29 cellular contexts compared by ENCODE assay signal in genomic region chr11:23704183-23704582, GRCh38.
A peak's percentile ranks its signal among the peaks of the same experiment; 100 is the strongest.
DNase-seq lines count a peak whose midpoint lies in the region; ATAC-seq and TF ChIP-seq lines count a peak whose summit lies in the region.
"Had no signal": no experiment of that assay in that cellular context is flagged by ENCODE, and none has a peak within 500 bp of the region (broad histone marks: within the 10 kb centered on the region; RNA-seq: fewer than 3 reads in every experiment).

No MANE protein-coding gene starts in this region.

- TF ChIP-seq POLR2A in body of pancreas (IDR thresholded peaks at IDR 0.05) = no peak

- TF ChIP-seq CTCF in SK-N-SH (IDR thresholded peaks at IDR 0.05) (no peak), body of pancreas (IDR thresholded peaks at IDR 0.05) (no peak)

- POLR2A ChIA-PET in SK-N-SH (lab: Yijun Ruan, JAX) = no interaction called here

- WGBS in SK-N-SH (ENCODE audit: low lambda C conversion rate) = 4% methylated on average over 1 of the region's 1 CpG
- 73 to 91% methylated on average over 1 of the region's 1 CpG for whole genome bisulfite sequencing in body of pancreas, 2 donors

- no peaks in the 10 kb centered on the region for H4K20me1 ChIP-seq in SK-N-SH (ENCODE audit: insufficient read depth)
- H4K20me1 ChIP-seq: BLaER1; BLaER1 treated with 17β-estradiol and CSF1 and Interleukin-3, amounts not matched to agents 10 nM and 100 nM had no signal

- no peak overlapping the region for H3K4me2 ChIP-seq in SK-N-SH
- H3K4me2 ChIP-seq: A549; BLaER1; BLaER1 treated with 17β-estradiol and CSF1 and Interleukin-3, amounts not matched to agents 10 nM and 100 nM had no signal

- DNase-seq in SK-N-SH = no peak
- DNase-seq in SK-N-DZ (ENCODE audit: low spot score) = peak; percentile 45
- DNase-seq in body of pancreas = no peak
- DNase-seq: 8988T; ACHN; AML-193; BE2C; C1 segment of cervical spinal cord; Caco-2; Calu3; CD4-positive, alpha-beta memory T cell; CD4-positive, alpha-beta T cell; CD4-positive, CD25-positive, alpha-beta regulatory T cell; CD8-positive, alpha-beta memory T cell; CD8-positive, alpha-beta T cell; COR-L47; DMS 273 treated with DMSO at 0.1 percent for 48 hours; DMS153; DMS53; DMS79; DMS79 treated with DMSO at 0.1 percent for 48 hours; DND-41; EL had no signal

- H3K79me2 ChIP-seq in SK-N-SH (ENCODE audit: insufficient read depth) = no peaks in the 10 kb centered on the region

- H3K27ac ChIP-seq in SK-N-SH (ENCODE audit: low read depth in 2 of 2, low read length in 1 of 2) = peak overlapping the region in 1 of 2 experiments; percentile 58; a peak in 2 of 4 replicates
- H3K27ac ChIP-seq in body of pancreas = no peak overlapping the region
- H3K27ac ChIP-seq: 22Rv1; A549; BLaER1; BLaER1 treated with 17β-estradiol and CSF1 and Interleukin-3, amounts not matched to agents 10 nM and 100 nM; C4-2B had no signal

- H3F3A ChIP-seq in SK-N-SH (replicated peaks; ENCODE audit: insufficient read depth) = no peaks in the 10 kb centered on the region

- CTCF ChIA-PET in SK-N-SH (lab: Yijun Ruan, JAX) = no interaction called here

- H3K4me1 ChIP-seq in SK-N-SH (ENCODE audit: control insufficient read depth in 1 of 2, insufficient read depth in 2 of 2, low read depth in 1 of 2, low read length in 1 of 2) (peaks cover 0 to 2% of the 10 kb centered on the region in 2 experiments; a peak in 2 of 4 replicates), body of pancreas (no peaks in the 10 kb centered on the region)
- H3K4me1 ChIP-seq: A549, BE2C, BLaER1, Caco-2 had no signal

- no peak overlapping the region for H2AFZ ChIP-seq in SK-N-SH (ENCODE audit: low read depth)

- TF ChIP-seq RAD21 in SK-N-SH (IDR thresholded peaks at IDR 0.05; ENCODE audit: low read length) = no peak

- peak in 1 of 2 experiments; percentile 59; a peak in 2 of 4 replicates for TF ChIP-seq EP300 in SK-N-SH (IDR thresholded peaks at IDR 0.05; ENCODE audit: borderline replicate concordance in 1 of 2, low read depth in 1 of 2, low read length in 1 of 2)

- H3K27me3 ChIP-seq in SK-N-SH (ENCODE audit: insufficient read depth) = no peaks in the 10 kb centered on the region
- H3K27me3 ChIP-seq in body of pancreas = no peaks in the 10 kb centered on the region
- H3K27me3 ChIP-seq: BE2C; BLaER1; BLaER1 treated with 17β-estradiol and CSF1 and Interleukin-3, amounts not matched to agents 10 nM and 100 nM had no signal

- no peak overlapping the region for H3K9ac ChIP-seq in SK-N-SH
- H3K9ac ChIP-seq: BLaER1; BLaER1 treated with 17β-estradiol and CSF1 and Interleukin-3, amounts not matched to agents 10 nM and 100 nM had no signal

- intact Hi-C loops in body of pancreas (cut with DNase I) = no loop called here

- H3K4me3 ChIP-seq in SK-N-SH (ENCODE audit: low read depth in 2 of 2, low read length in 1 of 2) = no peak overlapping the region
- H3K4me3 ChIP-seq in body of pancreas = no peak overlapping the region
- H3K4me3 ChIP-seq: A549; BLaER1; BLaER1 treated with 17β-estradiol and CSF1 and Interleukin-3, amounts not matched to agents 10 nM and 100 nM had no signal

- H3K9me3 ChIP-seq in SK-N-SH (no peaks in the 10 kb centered on the region), body of pancreas (no peaks in the 10 kb centered on the region)
- H3K9me3 ChIP-seq: A549; BE2C; BLaER1; BLaER1 treated with 17β-estradiol and CSF1 and Interleukin-3, amounts not matched to agents 10 nM and 100 nM; Caco-2 had no signal

- ATAC-seq in SK-N-SH treated with all-trans-retinoic acid at 6 μM for 48 hours = peak; percentile 47; the same call in 1 of the 3 replicates
- no peak for ATAC-seq in body of pancreas
- ATAC-seq: A549; CD8-positive, alpha-beta T cell had no signal

- no peaks in the 10 kb centered on the region for H3K9me2 ChIP-seq in SK-N-SH

- H3K36me3 ChIP-seq in SK-N-SH (replicated peaks in 1 of 2; ENCODE audit: control insufficient read depth in 1 of 2, insufficient read depth in 2 of 2, low read length in 1 of 2) (no peaks in the 10 kb centered on the region), body of pancreas (replicated peaks in 1 of 2; ENCODE audit: insufficient read depth in 1 of 2, low read depth in 2 of 2) (no peaks in the 10 kb centered on the region)
- H3K36me3 ChIP-seq: BE2C; BLaER1; BLaER1 treated with 17β-estradiol and CSF1 and Interleukin-3, amounts not matched to agents 10 nM and 100 nM had no signal

TF ChIP-seq in SK-N-SH treated with all-trans-retinoic acid at 6 μM for 48 hours, 23 proteins besides CTCF, POLR2A, EP300 and RAD21:
- no peak for TF ChIP-seq SNAI2 (CRISPR knock-in tag; IDR thresholded peaks at IDR 0.05)
- TF ChIP-seq CSDC2 (CRISPR knock-in tag; IDR thresholded peaks at IDR 0.05) = no peak
- no peak for TF ChIP-seq RARB (CRISPR knock-in tag; IDR thresholded peaks at IDR 0.05)
- TF ChIP-seq ZFP30 (CRISPR knock-in tag; IDR thresholded peaks at IDR 0.05) = no peak
- TF ChIP-seq TCF4 (CRISPR knock-in tag; IDR thresholded peaks at IDR 0.05; ENCODE audit: borderline replicate concordance) = peak; percentile 52; the same call in 1 of the 2 replicates
- TF ChIP-seq ZNF8 (CRISPR knock-in tag; IDR thresholded peaks at IDR 0.05) = no peak
- TF ChIP-seq ISL1 (CRISPR knock-in tag; IDR thresholded peaks at IDR 0.05) = peak; percentile 52
- no peak for TF ChIP-seq BACH2 (CRISPR knock-in tag; IDR thresholded peaks at IDR 0.05; ENCODE audit: borderline replicate concordance)
- TF ChIP-seq ZNF70 (CRISPR knock-in tag; IDR thresholded peaks at IDR 0.05) = 0 out of 2 replicates have a peak, but pooled peaks have one; percentile 8
- no peak for TF ChIP-seq ESRRG (CRISPR knock-in tag; IDR thresholded peaks at IDR 0.05)
- TF ChIP-seq ZC3H10 (CRISPR knock-in tag; IDR thresholded peaks at IDR 0.05) = 0 out of 2 replicates have a peak, but pooled peaks have one; percentile 5

TF ChIP-seq in SK-N-SH, 30 proteins besides CTCF, POLR2A, EP300 and RAD21:
- TF ChIP-seq YY1 (IDR thresholded peaks at IDR 0.05; ENCODE audit: low read depth) (no peak), FOXJ3 (CRISPR knock-in tag; IDR thresholded peaks at IDR 0.05) (no peak), MAX (IDR thresholded peaks at IDR 0.05; ENCODE audit: low read depth) (no peak), SMC3 (IDR thresholded peaks at IDR 0.05; ENCODE audit: low read depth, low read length) (no peak), CHD2 (IDR thresholded peaks at IDR 0.05; ENCODE audit: low read length, partially characterized antibody) (no peak), TEAD4 (IDR thresholded peaks at IDR 0.05; ENCODE audit: borderline replicate concordance, insufficient read depth) (no peak), RFX5 (IDR thresholded peaks at IDR 0.05; ENCODE audit: low read length) (no peak), IRF3 (IDR thresholded peaks at IDR 0.05; ENCODE audit: low read depth, low read length) (no peak), MEF2A (IDR thresholded peaks at IDR 0.05; ENCODE audit: borderline replicate concordance, low read depth) (no peak), MXI1 (IDR thresholded peaks at IDR 0.05; ENCODE audit: low read depth, low read length) (no peak), NFIC (IDR thresholded peaks at IDR 0.05; ENCODE audit: borderline replicate concordance) (no peak), FOSL2 (IDR thresholded peaks at IDR 0.05; ENCODE audit: borderline replicate concordance, low read depth) (no peak), GABPA (IDR thresholded peaks at IDR 0.05; ENCODE audit: low read depth) (no peak), ZBTB33 (IDR thresholded peaks at IDR 0.05; ENCODE audit: borderline replicate concordance, low read depth) (no peak)
